Comparison of ENCODE assay signal across 8 cellular contexts in the genomic region with DNA sequence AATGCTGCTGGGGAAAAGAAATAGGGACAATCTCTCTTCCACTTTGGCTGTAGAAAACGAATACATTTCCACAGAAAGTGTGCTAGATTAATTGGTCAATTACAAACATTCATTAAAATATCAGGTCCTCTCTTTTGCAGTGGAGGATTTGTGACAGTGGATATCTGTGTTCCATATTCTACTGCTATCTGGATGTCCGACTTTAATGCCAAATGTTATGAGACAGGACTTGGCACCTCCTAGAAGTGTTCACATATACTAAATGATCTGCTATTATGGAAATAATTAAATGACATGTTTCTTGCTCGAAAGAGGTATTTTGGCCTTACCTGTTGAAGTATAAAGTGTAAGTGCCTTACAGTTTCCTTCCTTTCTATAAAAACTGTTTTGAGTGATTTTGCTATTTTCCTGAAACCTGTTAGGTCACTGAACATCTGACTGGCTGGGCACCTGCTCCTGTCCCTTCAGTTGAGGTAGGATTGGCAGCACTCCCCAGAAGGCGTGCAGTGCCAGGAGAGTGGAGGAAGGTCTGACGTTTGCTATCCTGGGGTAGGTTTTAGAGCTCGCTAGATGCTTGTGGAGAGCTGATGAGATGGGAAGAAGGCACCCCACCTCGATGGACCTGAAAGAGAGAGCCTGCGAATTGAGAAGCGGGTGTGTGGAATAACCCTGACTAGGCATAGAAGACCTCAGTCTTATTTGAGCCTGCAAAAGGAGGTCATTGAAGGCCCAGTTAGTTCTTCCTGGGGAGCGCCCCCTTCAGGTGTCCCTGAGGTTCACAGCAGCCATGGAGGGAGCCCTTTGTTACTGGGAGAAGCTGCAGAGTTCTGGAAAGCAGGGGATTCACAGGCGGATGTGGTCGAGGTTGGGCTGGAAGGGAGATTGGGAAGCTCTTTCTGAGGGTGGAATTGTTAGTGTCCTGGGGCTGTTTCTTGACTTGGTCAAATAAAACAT.
DNase-seq lines count a peak whose midpoint lies in the region; ATAC-seq and TF ChIP-seq lines count a peak whose summit lies in the region.

No MANE protein-coding gene starts in this region.

- H3K27ac ChIP-seq in VCaP (peak overlapping the region; percentile 69), psoas muscle (peak overlapping the region; percentile 95)

- H3K36me3 Mint-ChIP-seq in activated naive CD4-positive, alpha-beta T cell treated with anti-CD3 and anti-CD28 coated beads for 36 hours (ENCODE audit: low read depth), result peaks cover 49% of the 10 kb centered on the region

- H3K4me3 ChIP-seq in fibroblast of villous mesenchyme (ENCODE audit: low read depth, low read length) (peak overlapping the region; percentile 99), psoas muscle (peak overlapping the region; percentile 91)

- H3K4me1 Mint-ChIP-seq in activated naive CD4-positive, alpha-beta T cell treated with anti-CD3 and anti-CD28 coated beads for 36 hours (ENCODE audit: low read depth), result peaks cover 42% of the 10 kb centered on the region

- intact Hi-C loops in activated naive CD4-positive, alpha-beta T cell treated with anti-CD3 and anti-CD28 coated beads for 36 hours (cut with micrococcal nuclease), result loop anchor here (1.0 to 10.0 kb wide), 3 partner anchors 14 to 759 kb away; a partner anchor contains a TSS
- intact Hi-C loops in psoas muscle (cut with DNase I), result loop anchor here (5.0 to 10.0 kb wide), 3 partner anchors 153 to 209 kb away; a partner anchor contains a TSS

- WGBS in psoas muscle, 3 donors, result 44 to 47% (median 46%) methylated on average over 12 of the region's 12 CpGs

- H3K9me3 Mint-ChIP-seq in activated naive CD4-positive, alpha-beta T cell treated with anti-CD3 and anti-CD28 coated beads for 36 hours, result no peaks in the 10 kb centered on the region

- H3K9me3 ChIP-seq in psoas muscle, result no peaks in the 10 kb centered on the region

- H3K4me3 Mint-ChIP-seq in activated naive CD4-positive, alpha-beta T cell treated with anti-CD3 and anti-CD28 coated beads for 36 hours, result peak overlapping the region; percentile 97

- peak; percentile 52 to 66 (median 55) for ATAC-seq in psoas muscle
- no peak for ATAC-seq in GM19023 (IDR thresholded peaks at IDR 0.05; ENCODE audit: unreplicated experiment)
- ATAC-seq in HG03460 (IDR thresholded peaks at IDR 0.05; ENCODE audit: unreplicated experiment), result no peak

- peak overlapping the region; percentile 97 for H3K27ac Mint-ChIP-seq in activated naive CD4-positive, alpha-beta T cell treated with anti-CD3 and anti-CD28 coated beads for 36 hours

- TF ChIP-seq CTCF in VCaP (conservative IDR thresholded peaks at IDR 0.05) (no peak), fibroblast of villous mesenchyme (IDR thresholded peaks at IDR 0.05; ENCODE audit: insufficient read depth, low read depth, low read length) (peak; percentile 28), psoas muscle (IDR thresholded peaks at IDR 0.05) (no peak)

- H3K4me1 ChIP-seq in psoas muscle, result peaks cover 11% of the 10 kb centered on the region

- H3K36me3 ChIP-seq in psoas muscle (ENCODE audit: insufficient read depth in 1 of 2, low read depth in 1 of 2), result peaks cover 0 to 8% of the 10 kb centered on the region in 2 donors

- peak; percentile 33 for DNase-seq in activated naive CD4-positive, alpha-beta T cell treated with anti-CD3 and anti-CD28 coated beads for 36 hours
- DNase-seq in activated naive CD4-positive, alpha-beta T cell treated with Interleukin-2 at 50 U/mL for 16 hours, result no peak
- DNase-seq in fibroblast of villous mesenchyme (ENCODE audit: low read depth) (no peak), psoas muscle (peak in 1 of 2 donors; percentile 54), NCI-H2107 (lab: John Stamatoyannopoulos, UW) (no peak)

- no peaks in the 10 kb centered on the region for H3K27me3 Mint-ChIP-seq in activated naive CD4-positive, alpha-beta T cell treated with anti-CD3 and anti-CD28 coated beads for 36 hours (ENCODE audit: low read depth)

- no peaks in the 10 kb centered on the region for H3K27me3 ChIP-seq in psoas muscle (ENCODE audit: insufficient read depth in 3 of 3, low read length in 2 of 3)

- CTCF ChIA-PET in activated naive CD4-positive, alpha-beta T cell treated with anti-CD3 and anti-CD28 coated beads for 36 hours (lab: Charles Lee), result interaction anchor here (1.2 to 1.3 kb wide), 2 partner anchors 12 to 254 kb away, joined by 4 to 6 read pairs; no protein-coding TSS in a partner anchor

Comparison
In these comparisons a context has a peak if more than half of its experiments do, and no peak if none do; other contexts are left out.
1. ATAC-seq: peak in psoas muscle (4 of 4); none in GM19023 (single experiment) and HG03460 (single experiment).